ENCODE assay signal across 8 cellular contexts in the genomic region with DNA sequence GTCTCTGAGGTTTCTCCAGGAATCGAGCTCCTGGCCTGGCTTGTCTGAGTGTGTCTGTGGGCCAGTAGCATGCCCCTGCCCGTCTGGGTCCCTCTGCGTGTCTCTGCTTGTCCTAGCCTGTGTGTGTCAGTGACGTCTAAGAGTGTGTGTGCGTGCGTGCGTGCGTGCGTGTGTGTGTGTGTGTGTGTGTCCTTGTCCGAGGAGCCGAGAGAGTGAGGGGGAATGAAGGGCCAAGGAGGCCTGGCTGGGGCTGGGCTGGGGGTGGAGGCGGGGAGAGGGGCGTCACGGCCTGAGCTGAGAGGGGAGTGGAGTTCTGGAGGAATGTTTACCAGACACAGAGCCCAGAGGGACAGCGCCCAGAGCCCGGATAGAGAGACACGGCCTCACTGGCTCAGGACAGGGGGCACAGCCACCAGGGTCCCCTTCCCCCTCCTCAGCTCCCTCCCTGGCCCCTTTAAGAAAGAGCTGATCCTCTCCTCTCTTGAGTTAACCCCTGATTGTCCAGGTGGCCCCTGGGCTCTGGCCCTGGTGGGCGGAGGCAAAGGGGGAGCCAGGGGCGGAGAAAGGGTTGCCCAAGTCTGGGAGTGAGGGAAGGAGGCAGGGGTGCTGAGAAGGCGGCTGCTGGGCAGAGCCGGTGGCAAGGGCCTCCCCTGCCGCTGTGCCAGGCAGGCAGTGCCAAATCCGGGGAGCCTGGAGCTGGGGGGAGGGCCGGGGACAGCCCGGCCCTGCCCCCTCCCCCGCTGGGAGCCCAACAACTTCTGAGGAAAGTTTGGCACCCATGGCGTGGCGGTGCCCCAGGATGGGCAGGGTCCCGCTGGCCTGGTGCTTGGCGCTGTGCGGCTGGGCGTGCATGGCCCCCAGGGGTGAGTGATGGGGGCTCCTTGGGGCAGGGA. TPM values are rescaled to one million over a fixed set of nuclear protein-coding genes. Genes with fewer than 3 reads are reported as not detected.
DNase-seq lines count a peak whose midpoint lies in the region; ATAC-seq lines count a peak whose summit lies in the region.
"Had no signal": no experiment of that assay in that cellular context is flagged by ENCODE, and none has a peak within 500 bp of the region (broad histone marks: within the 10 kb centered on the region; RNA-seq: fewer than 3 reads in every experiment).

TSS of gene AXL (plus strand) at position 609 of the 893 bp plus-strand sequence. CDS start at position 779, 170 bp downstream.

- 4% methylated on average over 32 of the region's 32 CpGs for WGBS in HUES64

- H3K9ac ChIP-seq in HUES64 (ENCODE audit: low read depth, low read length) (peak within 1 kb of the TSS; percentile 62), skeletal muscle satellite cell (ENCODE audit: low read depth, low read length) (peak within 1 kb of the TSS; percentile 93)

- H3K27ac ChIP-seq in HUES64 (ENCODE audit: low read depth, low read length) (peak within 1 kb of the TSS; percentile 82), caudate nucleus (ENCODE audit: low read depth, low read length) (peak within 1 kb of the TSS; percentile 64)

- H3K4me1 ChIP-seq in HUES64 (ENCODE audit: insufficient read depth, low read length) (peaks cover 11% of the 10 kb centered on the region; the same call in 1 of the 2 replicates), skeletal muscle satellite cell (ENCODE audit: control insufficient read depth, insufficient read depth, low read length) (peaks cover 37% of the 10 kb centered on the region)

- H3K36me3 ChIP-seq in HUES64 (ENCODE audit: insufficient read depth, low read length) (peaks cover 16% of the 10 kb centered on the region), skeletal muscle satellite cell (ENCODE audit: insufficient read depth, low read length) (peaks cover 23% of the 10 kb centered on the region)

- ATAC-seq in HG02571 (IDR thresholded peaks at IDR 0.05; ENCODE audit: unreplicated experiment): no peak
- ATAC-seq in GM21528 (IDR thresholded peaks at IDR 0.05; ENCODE audit: low FRiP score, unreplicated experiment): no peak

- H3K4me3 ChIP-seq in HUES64 (ENCODE audit: low read length) (peak within 1 kb of the TSS; percentile 81), skeletal muscle satellite cell (ENCODE audit: low read length) (peak within 1 kb of the TSS; percentile 78)

- no peaks in the 10 kb centered on the region for H3K27me3 ChIP-seq in HUES64 (ENCODE audit: insufficient read depth, low read length)
- no peaks in the 10 kb centered on the region for H3K27me3 ChIP-seq in skeletal muscle satellite cell (ENCODE audit: control insufficient read depth, insufficient read depth, low read length)

- H3K4me2 ChIP-seq in skeletal muscle satellite cell (ENCODE audit: low read length): peak within 1 kb of the TSS; percentile 91

- peak in 45 of 61 donors; percentile 12 to 82 (median 50) for DNase-seq in caudate nucleus (lab: John Stamatoyannopoulos, UW)
- peak; percentile 94 for DNase-seq in iPS-NIHi11 (ENCODE audit: low spot score)
- DNase-seq in NK-92 (lab: John Stamatoyannopoulos, UW; ENCODE audit: unreplicated experiment): no peak

- H3K9me3 ChIP-seq in HUES64 (ENCODE audit: insufficient read depth, low read depth, low read length) (no peaks in the 10 kb centered on the region), skeletal muscle satellite cell (replicated peaks; ENCODE audit: low read length) (no peaks in the 10 kb centered on the region)

RNA-seq across cellular contexts. Expression of gene AXL, which starts in this region (rescaled TPM):
- 15.2 TPM for polyA plus RNA-seq in HUES64 (2013, experiment 1 of 2)
- polyA plus RNA-seq in HUES64 (2013, experiment 2 of 2): 17.3 TPM
- 208 and 238 TPM in 2 replicates for total RNA-seq in skeletal muscle satellite cell (2012; rRNA removed)
- total RNA-seq: T-helper 2 cell treated with Interferon-gamma antibody and Interleukin-4, amounts not matched to agents 100 ng/mL and 5 ng/mL, for 36 hours had no signal
